ENCODE assay signal across 32 cellular contexts in the genomic region with DNA sequence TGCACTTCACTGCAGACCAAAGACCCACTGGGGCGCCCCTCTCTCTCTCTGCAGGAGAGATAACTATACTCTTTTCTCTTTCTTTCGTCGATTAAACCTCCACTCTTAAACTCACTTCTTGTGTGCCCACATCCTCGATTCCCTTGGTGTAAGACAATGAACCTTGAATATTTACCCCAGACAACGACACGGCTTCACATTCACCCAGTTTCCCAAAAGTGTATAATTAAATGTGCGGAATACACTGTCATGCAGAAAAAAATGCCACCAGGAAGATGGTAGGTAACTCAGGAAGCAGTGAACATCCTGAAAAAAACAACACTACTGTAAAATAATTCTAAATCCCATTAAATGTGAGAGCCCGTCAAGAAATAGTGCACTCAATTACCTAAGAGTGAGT.
"Had no signal": no experiment of that assay in that cellular context is flagged by ENCODE, and none has a peak within 500 bp of the region (broad histone marks: within the 10 kb centered on the region; RNA-seq: fewer than 3 reads in every experiment).

No MANE protein-coding gene starts in this region.

- FAIRE-seq: colon, endometrium, endothelial cell of umbilical vein had no signal

- DNase-seq: activated CD4-positive, alpha-beta memory T cell treated with anti-CD3 and anti-CD28 coated beads for 36 hours; activated CD4-positive, alpha-beta T cell treated with anti-CD3 and anti-CD28 coated beads for 36 hours; activated CD4-positive, alpha-beta T cell treated with anti-CD3 and anti-CD28 coated beads, Interleukin-2, amount 10 ng/mL, durations not matched to agents 24 days and 14 days; activated CD4-positive, CD25-positive, alpha-beta regulatory T cell; activated CD4-positive, CD25-positive, alpha-beta regulatory T cell treated with anti-CD3 and anti-CD28 coated beads, Interleukin-2, amount 50 U/mL, for 72 hours; activated CD8-positive, alpha-beta memory T cell treated with anti-CD3 and anti-CD28 coated beads, Interleukin-2, amount 10 ng/mL, durations not matched to agents 7 days and 5 days; activated CD8-positive, alpha-beta memory T cell treated with anti-CD3 and anti-CD28 coated beads, Interleukin-2, amount 50 U/mL, for 4 hours; activated CD8-positive, alpha-beta T cell treated with anti-CD3 and anti-CD28 coated beads, Interleukin-2, amount 10 ng/mL, durations not matched to agents 7 days and 5 days; activated effector memory CD4-positive, alpha-beta T cell treated with anti-CD3 and anti-CD28 coated beads, Interleukin-2, amount 50 U/mL, for 16 hours; activated naive CD4-positive, alpha-beta T cell treated with anti-CD3 and anti-CD28 coated beads for 36 hours; activated naive CD8-positive, alpha-beta T cell treated with anti-CD3 and anti-CD28 coated beads for 36 hours; activated naive CD8-positive, alpha-beta T cell treated with anti-CD3 and anti-CD28 coated beads, Interleukin-2, amount 50 U/mL, for 24 hours; activated T-cell treated with anti-CD3 and anti-CD28 coated beads, Interleukin-2, amount 50 U/mL, for 1 hour; activated T-cell treated with anti-CD3 and anti-CD28 coated beads, Interleukin-2, amount 50 U/mL, for 48 hours; adrenal gland; amygdala; aorta; body of pancreas; caudate nucleus; cortex of kidney; dermis blood vessel endothelial cell; effector CD4-positive, alpha-beta T cell; effector memory CD8-positive, alpha-beta T cell; esophagus squamous epithelium; foreskin melanocyte; hippocampal formation; T1000 had no signal

- H3K27ac ChIP-seq: adrenal gland, body of pancreas, epithelial cell of prostate, esophagus squamous epithelium, gastroesophageal sphincter had no signal

- ATAC-seq: activated CD4-positive, alpha-beta T cell treated with anti-CD3 and anti-CD28 coated beads for 36 hours; activated CD8-positive, alpha-beta memory T cell treated with anti-CD3 and anti-CD28 coated beads, Interleukin-2, amount 10 ng/mL, durations not matched to agents 7 days and 5 days; activated CD8-positive, alpha-beta T cell treated with anti-CD3 and anti-CD28 coated beads, Interleukin-2, amount 10 ng/mL, durations not matched to agents 7 days and 5 days; activated naive CD8-positive, alpha-beta T cell treated with anti-CD3 and anti-CD28 coated beads, Interleukin-2, amount 50 U/mL, for 24 hours; body of pancreas; effector memory CD8-positive, alpha-beta T cell; gastroesophageal sphincter had no signal

- H3K27me3 ChIP-seq: adrenal gland, body of pancreas had no signal

- H3K36me3 ChIP-seq: adrenal gland, esophagus squamous epithelium, gastroesophageal sphincter had no signal

- H3K4me1 ChIP-seq: adrenal gland, body of pancreas, esophagus squamous epithelium, gastroesophageal sphincter had no signal

- H3K4me3 ChIP-seq: adrenal gland, body of pancreas, esophagus squamous epithelium, gastroesophageal sphincter had no signal

- H3K9me3 ChIP-seq: adrenal gland, body of pancreas, esophagus squamous epithelium, gastroesophageal sphincter had no signal
